ENCODE assay signal across 16 cellular contexts in the genomic region with DNA sequence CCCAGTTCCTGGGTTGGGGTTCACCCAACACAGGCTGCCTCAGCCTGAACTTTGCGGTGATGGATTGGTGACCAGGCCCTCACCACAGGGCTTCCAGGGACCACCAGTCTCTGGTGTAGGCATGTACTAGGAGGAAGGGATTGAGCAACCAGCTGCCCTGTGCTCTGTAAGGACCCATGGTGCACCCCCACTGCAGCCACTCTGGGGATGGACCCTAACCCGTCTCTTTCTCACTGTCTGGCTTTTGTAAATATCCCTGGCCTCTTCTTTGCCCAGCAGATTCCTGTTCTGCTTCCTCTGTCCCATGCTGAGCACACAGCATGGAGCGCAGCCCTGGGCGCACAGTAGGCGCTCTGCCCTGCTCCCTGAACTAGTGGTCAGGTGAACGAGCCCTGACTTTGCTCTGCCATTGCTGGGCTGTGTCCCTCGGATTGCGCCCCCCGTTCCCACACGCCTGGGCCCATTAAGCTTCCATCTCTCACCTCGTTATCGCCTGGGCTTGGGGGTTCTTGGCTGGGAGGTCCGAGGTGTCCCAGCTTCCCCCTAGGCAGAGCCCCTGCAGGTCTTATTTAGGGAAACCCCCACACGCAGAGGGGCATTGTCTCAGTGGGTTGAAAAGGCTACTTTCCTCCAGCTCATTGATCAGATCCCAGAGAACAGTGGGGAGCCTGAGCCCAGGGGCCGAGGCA.
DNase-seq lines count a peak whose midpoint lies in the region; ATAC-seq and TF ChIP-seq lines count a peak whose summit lies in the region.
"Had no signal": no experiment of that assay in that cellular context is flagged by ENCODE, and none has a peak within 500 bp of the region (broad histone marks: within the 10 kb centered on the region; RNA-seq: fewer than 3 reads in every experiment).

No MANE protein-coding gene starts in this region.

- H3K36me3 Mint-ChIP-seq in WTC11 (no peaks in the 10 kb centered on the region), mesothelial cell of epicardium (no peaks in the 10 kb centered on the region)
- no peaks in the 10 kb centered on the region for H3K36me3 Mint-ChIP-seq in stimulated activated memory B cell treated with anti-CD40 and anti-IgM and Interleukin-4, amounts not matched to agents 10 μg/mL and 1 μg/mL and 100 μg/mL, for 72 hours

- H3K9me3 ChIP-seq in HUES48 (ENCODE audit: control insufficient read depth, insufficient read depth, low read length) = no peaks in the 10 kb centered on the region

- peaks cover 79% of the 10 kb centered on the region for H3K4me1 Mint-ChIP-seq in WTC11
- peaks cover 31% of the 10 kb centered on the region for H3K4me1 Mint-ChIP-seq in mesothelial cell of epicardium
- H3K4me1 Mint-ChIP-seq in stimulated activated memory B cell treated with anti-CD40 and anti-IgM and Interleukin-4, amounts not matched to agents 10 μg/mL and 1 μg/mL and 100 μg/mL, for 72 hours = no peaks in the 10 kb centered on the region

- POLR2A ChIA-PET in WTC11 (lab: Charles Lee) = no interaction called here

- TF ChIP-seq CTCF in WTC11 (IDR thresholded peaks at IDR 0.05) (no peak), mesothelial cell of epicardium (IDR thresholded peaks at IDR 0.05; ENCODE audit: unreplicated experiment) (no peak)

- ATAC-seq in WTC11 (no peak), left lobe of liver (no peak)
- peak; percentile 6 for ATAC-seq in stimulated activated memory B cell treated with anti-CD40 and anti-IgM and Interleukin-4, amounts not matched to agents 10 μg/mL and 1 μg/mL and 100 μg/mL, for 72 hours

- no peak overlapping the region for H3K4me3 ChIP-seq in HUES48 (ENCODE audit: low read depth, low read length)
- H3K4me3 ChIP-seq: PC-9 had no signal

- peak overlapping the region; percentile 99 for H3K27ac ChIP-seq in HUES48 (ENCODE audit: low read depth, low read length)
- H3K27ac ChIP-seq: C4-2B, PC-9 had no signal

- DNase-seq in WTC11 (ENCODE audit: low spot score) = no peak
- DNase-seq in mesothelial cell of epicardium (ENCODE audit: low spot score in 2 of 2, unreplicated experiment in 2 of 2) = no peak
- DNase-seq in AML-193 (lab: John Stamatoyannopoulos, UW) = no peak
- no peak for DNase-seq in activated CD4-positive, CD25-positive, alpha-beta regulatory T cell treated with anti-CD3 and anti-CD28 coated beads, Interleukin-2, amount 50 U/mL, for 72 hours
- no peak for DNase-seq in left lobe of liver (ENCODE audit: low spot score)
- DNase-seq: DND-41, GOT3, KG1, NCI-H1105 treated with DMSO at 0.1 percent for 48 hours, NCI-H1694, NCI-H345, NCI-H524 treated with DMSO at 0.1 percent for 48 hours, PC-9 had no signal

- no peaks in the 10 kb centered on the region for H3K27me3 ChIP-seq in HUES48 (ENCODE audit: control insufficient read depth, insufficient read depth, low read length)

- H3K36me3 ChIP-seq in HUES48 (ENCODE audit: control insufficient read depth, insufficient read depth, low read length) = no peaks in the 10 kb centered on the region

- CTCF ChIA-PET in WTC11 (lab: Charles Lee) = interaction anchor here (0.8 to 1.6 kb wide), 3 partner anchors 68 to 163 kb away, joined by 3 to 7 read pairs (median 4); a partner anchor contains a TSS

- peaks cover 60% of the 10 kb centered on the region for H3K4me1 ChIP-seq in HUES48 (ENCODE audit: control insufficient read depth, insufficient read depth, low read length)

- peak overlapping the region; percentile 97 for H3K27ac Mint-ChIP-seq in WTC11
- H3K27ac Mint-ChIP-seq in mesothelial cell of epicardium = peak overlapping the region; percentile 30
- H3K27ac Mint-ChIP-seq in stimulated activated memory B cell treated with anti-CD40 and anti-IgM and Interleukin-4, amounts not matched to agents 10 μg/mL and 1 μg/mL and 100 μg/mL, for 72 hours = no peak overlapping the region

- no peak overlapping the region for H3K4me3 Mint-ChIP-seq in WTC11
- no peak overlapping the region for H3K4me3 Mint-ChIP-seq in mesothelial cell of epicardium
- H3K4me3 Mint-ChIP-seq in stimulated activated memory B cell treated with anti-CD40 and anti-IgM and Interleukin-4, amounts not matched to agents 10 μg/mL and 1 μg/mL and 100 μg/mL, for 72 hours = no peak overlapping the region

- 0 out of 2 replicates have a peak overlapping the region, but pooled peaks have one; percentile 2 for H3K9ac ChIP-seq in HUES48 (ENCODE audit: low read depth, low read length)

- H3K27me3 Mint-ChIP-seq in WTC11 (ENCODE audit: low read depth) = no peaks in the 10 kb centered on the region
- no peaks in the 10 kb centered on the region for H3K27me3 Mint-ChIP-seq in mesothelial cell of epicardium (ENCODE audit: low read depth)
- H3K27me3 Mint-ChIP-seq in stimulated activated memory B cell treated with anti-CD40 and anti-IgM and Interleukin-4, amounts not matched to agents 10 μg/mL and 1 μg/mL and 100 μg/mL, for 72 hours = peaks cover 9% of the 10 kb centered on the region

- H3K9me3 Mint-ChIP-seq in WTC11 (no peaks in the 10 kb centered on the region), mesothelial cell of epicardium (no peaks in the 10 kb centered on the region)
- H3K9me3 Mint-ChIP-seq in stimulated activated memory B cell treated with anti-CD40 and anti-IgM and Interleukin-4, amounts not matched to agents 10 μg/mL and 1 μg/mL and 100 μg/mL, for 72 hours = no peaks in the 10 kb centered on the region

TF ChIP-seq in WTC11, 78 proteins besides CTCF, POLR2A, EP300 and RAD21:
- no peak for TF ChIP-seq SP1 (CRISPR knock-in tag; conservative IDR thresholded peaks at IDR 0.05)
- no peak for TF ChIP-seq NFATC4 (CRISPR knock-in tag; IDR thresholded peaks at IDR 0.05)
- no peak for TF ChIP-seq SMAD4 (CRISPR knock-in tag; IDR thresholded peaks at IDR 0.05)
- no peak for TF ChIP-seq RELA (CRISPR knock-in tag; IDR thresholded peaks at IDR 0.05; ENCODE audit: borderline replicate concordance)
- TF ChIP-seq ZNF423 (CRISPR knock-in tag; IDR thresholded peaks at IDR 0.05) = peak; percentile 97
- TF ChIP-seq, protein P1, sequence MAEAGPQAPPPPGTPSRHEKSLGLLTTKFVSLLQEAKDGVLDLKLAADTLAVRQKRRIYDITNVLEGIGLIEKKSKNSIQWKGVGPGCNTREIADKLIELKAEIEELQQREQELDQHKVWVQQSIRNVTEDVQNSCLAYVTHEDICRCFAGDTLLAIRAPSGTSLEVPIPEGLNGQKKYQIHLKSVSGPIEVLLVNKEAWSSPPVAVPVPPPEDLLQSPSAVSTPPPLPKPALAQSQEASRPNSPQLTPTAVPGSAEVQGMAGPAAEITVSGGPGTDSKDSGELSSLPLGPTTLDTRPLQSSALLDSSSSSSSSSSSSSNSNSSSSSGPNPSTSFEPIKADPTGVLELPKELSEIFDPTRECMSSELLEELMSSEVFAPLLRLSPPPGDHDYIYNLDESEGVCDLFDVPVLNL (CRISPR knock-in tag; IDR thresholded peaks at IDR 0.05; ENCODE audit: borderline replicate concordance, low read depth) = no peak
- TF ChIP-seq JAZF1 (CRISPR knock-in tag; IDR thresholded peaks at IDR 0.05) = no peak
- no peak for TF ChIP-seq FOXK1 (CRISPR knock-in tag; IDR thresholded peaks at IDR 0.05)
